ENCODE assay signal across 16 cellular contexts in the genomic region with DNA sequence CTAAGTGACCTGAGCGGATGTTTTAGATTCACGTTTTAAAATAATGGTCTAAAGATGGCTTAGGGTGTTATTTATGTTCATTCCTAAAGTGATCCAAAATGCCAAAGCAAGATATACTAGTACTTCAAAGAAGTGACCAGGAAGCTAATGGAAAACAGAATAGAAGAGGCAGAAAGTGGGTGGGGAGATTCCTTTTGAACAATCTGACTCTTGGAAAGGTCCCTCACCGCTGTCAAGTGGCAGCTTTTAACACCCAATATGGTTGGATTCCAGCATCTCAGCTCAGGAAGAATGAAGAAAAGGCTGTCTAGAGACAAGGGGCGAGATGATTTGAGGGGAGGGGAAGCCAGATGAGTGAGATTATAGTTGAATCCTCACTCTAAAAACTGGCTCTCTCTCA.
DNase-seq lines count a peak whose midpoint lies in the region; ATAC-seq and TF ChIP-seq lines count a peak whose summit lies in the region.
"Had no signal": no experiment of that assay in that cellular context is flagged by ENCODE, and none has a peak within 500 bp of the region (broad histone marks: within the 10 kb centered on the region; RNA-seq: fewer than 3 reads in every experiment).

No MANE protein-coding gene starts in this region.

- H3K27me3 ChIP-seq in IMR-90 (ENCODE audit: control insufficient read depth, insufficient read depth, low read length) (no peaks in the 10 kb centered on the region), mesendoderm (ENCODE audit: insufficient read depth, low read length, poor library complexity) (no peaks in the 10 kb centered on the region), subcutaneous abdominal adipose tissue (ENCODE audit: control insufficient read depth in 5 of 5, insufficient read depth in 4 of 5, low read length in 5 of 5) (no peaks in the 10 kb centered on the region)
- H3K27me3 ChIP-seq: heart left ventricle had no signal

- H3K27ac ChIP-seq in IMR-90 (ENCODE audit: insufficient read depth, low read length) (peak overlapping the region; percentile 30; the same call in 1 of the 2 replicates), mesendoderm (ENCODE audit: low read depth, low read length) (no peak overlapping the region), subcutaneous abdominal adipose tissue (ENCODE audit: low read depth, low read length) (peak overlapping the region; percentile 13)
- H3K27ac ChIP-seq: KMS-11 had no signal

- in situ Hi-C loops in IMR-90 (cut with MboI; ENCODE audit: low sequenced_read_pairs) = no loop called here

- H3K9ac ChIP-seq in IMR-90 (ENCODE audit: low read depth, low read length) = peak overlapping the region; percentile 13; the same call in 1 of the 2 replicates
- H3K9ac ChIP-seq in mesendoderm (ENCODE audit: low read length) = no peak overlapping the region
- H3K9ac ChIP-seq in subcutaneous abdominal adipose tissue (ENCODE audit: low read length in 5 of 5) = no peak overlapping the region
- H3K9ac ChIP-seq: KMS-11 had no signal

- H2BK5ac ChIP-seq in IMR-90 (ENCODE audit: low read depth, low read length, poor library complexity, severe bottlenecking) (peak overlapping the region; percentile 40), mesendoderm (ENCODE audit: low read length) (no peak overlapping the region)

- H3K56ac ChIP-seq in IMR-90 (ENCODE audit: extremely low read depth, insufficient read depth, low read length) (peak overlapping the region; percentile 18; the same call in 1 of the 2 replicates), mesendoderm (ENCODE audit: low read length) (no peak overlapping the region)

- H3K4me2 ChIP-seq in IMR-90 (ENCODE audit: low read depth, low read length) = no peak overlapping the region
- H3K4me2 ChIP-seq in mesendoderm (ENCODE audit: low read length) = no peak overlapping the region
- H3K4me2 ChIP-seq: KMS-11 had no signal

- BruUV-seq in IMR-90 (replicated peaks; lab: Mats Ljungman, UMichigan) = no TSS peak

- H3K4me1 ChIP-seq in IMR-90 (ENCODE audit: control insufficient read depth, insufficient read depth, low read length) = peaks cover 22% of the 10 kb centered on the region
- no peaks in the 10 kb centered on the region for H3K4me1 ChIP-seq in mesendoderm (ENCODE audit: control insufficient read depth, low read depth, low read length)
- H3K4me1 ChIP-seq in subcutaneous abdominal adipose tissue (ENCODE audit: control insufficient read depth in 5 of 5, insufficient read depth in 5 of 5, low read length in 5 of 5) = peaks cover 0 to 13% (median 6%) of the 10 kb centered on the region in 5 donors

- peak overlapping the region; percentile 4; the same call in 2 of the 3 replicates for H2BK15ac ChIP-seq in IMR-90 (ENCODE audit: low read depth, low read length)
- no peak overlapping the region for H2BK15ac ChIP-seq in mesendoderm (replicated peaks; ENCODE audit: low read depth)

- H3K9me1 ChIP-seq in IMR-90 (ENCODE audit: insufficient read depth, low read length) = peaks cover 4% of the 10 kb centered on the region; the same call in 1 of the 2 replicates

- intact Hi-C loops in IMR-90 (cut with micrococcal nuclease) = loop anchor here (1.0 to 5.0 kb wide), 2 partner anchors 43 to 90 kb away; a partner anchor contains a TSS

- H4K8ac ChIP-seq in IMR-90 (ENCODE audit: low read depth in 2 of 2, low read length in 2 of 2) (peak overlapping the region in 1 of 2 experiments; percentile 67; a peak in 1 of 4 replicates), mesendoderm (ENCODE audit: low read depth, low read length) (no peak overlapping the region)

- no peak for TF ChIP-seq RAD21 in IMR-90 (IDR thresholded peaks at IDR 0.05; ENCODE audit: low read length)

- H3K23ac ChIP-seq in IMR-90 (ENCODE audit: low read depth, low read length) (peak overlapping the region; percentile 88), mesendoderm (ENCODE audit: low read length) (no peak overlapping the region)

- no peaks in the 10 kb centered on the region for H4K20me1 ChIP-seq in IMR-90 (ENCODE audit: insufficient read depth, low read length)

- no peak overlapping the region for H3K4me3 ChIP-seq in IMR-90 (ENCODE audit: insufficient read depth, low read depth, low read length)
- H3K4me3 ChIP-seq in choroid plexus epithelial cell (ENCODE audit: low read depth, low read length) = no peak overlapping the region
- H3K4me3 ChIP-seq in mesendoderm (ENCODE audit: low read length) = no peak overlapping the region
- H3K4me3 ChIP-seq in subcutaneous abdominal adipose tissue (ENCODE audit: low read depth in 1 of 5, low read length in 5 of 5) = no peak overlapping the region
- H3K4me3 ChIP-seq: heart left ventricle had no signal

- H2AK9ac ChIP-seq in IMR-90 (replicated peaks; ENCODE audit: low read depth, low read length, poor library complexity) = no peak overlapping the region

- H3K79me1 ChIP-seq in IMR-90 (ENCODE audit: low read depth in 1 of 2, low read length in 2 of 2) = 0 out of 4 replicates have a peak, but pooled peaks cover 0 to 5% of the 10 kb centered on the region in 2 experiments
- no peaks in the 10 kb centered on the region for H3K79me1 ChIP-seq in mesendoderm (ENCODE audit: low read length)

- H3K18ac ChIP-seq in IMR-90 (ENCODE audit: low read depth, low read length) = peak overlapping the region; percentile 86
- peak overlapping the region; percentile 31 for H3K18ac ChIP-seq in mesendoderm (ENCODE audit: low read length)

- H2BK120ac ChIP-seq in IMR-90 (ENCODE audit: low read depth, low read length) = peak overlapping the region; percentile 71
- H2BK120ac ChIP-seq in mesendoderm (ENCODE audit: low read depth, low read length) = no peak overlapping the region

- peaks cover 4% of the 10 kb centered on the region; the same call in 1 of the 2 replicates for H3K36me3 ChIP-seq in IMR-90 (ENCODE audit: control insufficient read depth, insufficient read depth, low read length)
- no peaks in the 10 kb centered on the region for H3K36me3 ChIP-seq in mesendoderm (ENCODE audit: control insufficient read depth, insufficient read depth, low read length)
- H3K36me3 ChIP-seq in subcutaneous abdominal adipose tissue (ENCODE audit: control insufficient read depth in 5 of 5, insufficient read depth in 5 of 5, low read length in 5 of 5) = peaks cover 0 to 15% (median 5%) of the 10 kb centered on the region in 5 donors

- dilution Hi-C loops in IMR-90 (cut with HindIII; ENCODE audit: low sequenced_read_pairs, unreplicated experiment) = no loop called here

- no peak overlapping the region for H2AFZ ChIP-seq in IMR-90 (replicated peaks; ENCODE audit: low read length, poor library complexity)

- peak overlapping the region; percentile 64; the same call in 1 of the 2 replicates for H3K14ac ChIP-seq in IMR-90 (replicated peaks; ENCODE audit: low read depth, low read length)

- peak overlapping the region; percentile 47 for H2BK20ac ChIP-seq in IMR-90 (ENCODE audit: low read depth, low read length)

- no peak for TF ChIP-seq POLR2A in IMR-90 (IDR thresholded peaks at IDR 0.05; ENCODE audit: low read depth, low read length)

- no peak for DNase-seq in IMR-90
- peak; percentile 23 for DNase-seq in choroid plexus epithelial cell (ENCODE audit: low read depth)
- DNase-seq in mesendoderm = peak; percentile 34
- DNase-seq in NCI-H526 (lab: John Stamatoyannopoulos, UW) = no peak
- DNase-seq in DMS153 treated with DMSO at 0.1 percent for 48 hours (lab: John Stamatoyannopoulos, UW; ENCODE audit: unreplicated experiment) = no peak
- DNase-seq: activated CD4-positive, alpha-beta T cell treated with anti-CD3 and anti-CD28 coated beads for 48 hours; activated T-cell treated with anti-CD3 and anti-CD28 coated beads, Interleukin-2, amount 50 U/mL, for 1 hour; CD4-positive, alpha-beta T cell; heart left ventricle; NCI-H1417 treated with DMSO at 0.1 percent for 48 hours; nucleus accumbens; T-helper 17 cell had no signal

- H3K9me3 ChIP-seq in IMR-90 (ENCODE audit: control insufficient read depth, insufficient read depth, low read length) (no peaks in the 10 kb centered on the region), subcutaneous abdominal adipose tissue (ENCODE audit: control insufficient read depth in 5 of 5, low read length in 5 of 5) (no peaks in the 10 kb centered on the region)
- H3K9me3 ChIP-seq: heart left ventricle had no signal

- no peaks in the 10 kb centered on the region for H3K79me2 ChIP-seq in mesendoderm (ENCODE audit: control insufficient read depth, insufficient read depth, low read length)

- H4K5ac ChIP-seq in IMR-90 (ENCODE audit: low read depth, low read length) = peak overlapping the region; percentile 65
- H4K5ac ChIP-seq in mesendoderm (ENCODE audit: low read length) = no peak overlapping the region

- WGBS in IMR-90 (ENCODE audit: extremely low coverage in 2 of 2, insufficient read length in 1 of 2), 2 experiments = no CpG with 5 or more reads among the region's 4 CpGs
- WGBS in mesendoderm (ENCODE audit: extremely low coverage, insufficient coverage, low lambda C conversion rate) = no CpG with 5 or more reads among the region's 4 CpGs

- ATAC-seq in IMR-90 (ENCODE audit: low read depth) (no peak), HG03045 (IDR thresholded peaks at IDR 0.05; ENCODE audit: unreplicated experiment) (no peak), SK-N-SH treated with all-trans-retinoic acid at 6 μM for 48 hours (no peak)
- ATAC-seq: T-helper 17 cell had no signal

- no peak for TF ChIP-seq CTCF in IMR-90 (conservative IDR thresholded peaks at IDR 0.05; ENCODE audit: low read depth, low read length)
- TF ChIP-seq CTCF in choroid plexus epithelial cell (conservative IDR thresholded peaks at IDR 0.05; ENCODE audit: low read depth, low read length) = no peak

- POLR2A ChIA-PET in IMR-90 (lab: Charles Lee; ENCODE audit: unreplicated experiment) = no interaction called here

- H2AK5ac ChIP-seq in IMR-90 (ENCODE audit: low read depth, low read length) (peak overlapping the region; percentile 72; the same call in 1 of the 2 replicates), mesendoderm (ENCODE audit: low read length) (no peak overlapping the region)

- CTCF ChIA-PET in IMR-90 (lab: Yijun Ruan, JAX) = interaction anchor here (1.0 to 1.4 kb wide), 2 partner anchors 9 to 89 kb away, joined by 3 to 4 read pairs; no protein-coding TSS in a partner anchor

- peak overlapping the region; percentile 82 for H4K91ac ChIP-seq in IMR-90 (ENCODE audit: insufficient read depth, low read depth, low read length)

- peak overlapping the region; percentile 69 for H3K4ac ChIP-seq in IMR-90 (ENCODE audit: low read depth, low read length)
- no peak overlapping the region for H3K4ac ChIP-seq in mesendoderm (ENCODE audit: low read depth, low read length)

TF ChIP-seq in IMR-90, 13 proteins besides CTCF, POLR2A, EP300 and RAD21 (continues in another document):
- TF ChIP-seq MXI1 (IDR thresholded peaks at IDR 0.05; ENCODE audit: borderline replicate concordance, low read depth, low read length) (no peak), RFX5 (IDR thresholded peaks at IDR 0.05; ENCODE audit: low read depth, low read length) (no peak), BHLHE40 (IDR thresholded peaks at IDR 0.05; ENCODE audit: low read depth, low read length) (no peak), FOS (IDR thresholded peaks at IDR 0.05; ENCODE audit: low read depth, low read length) (no peak)

Comparison
In these comparisons a context has a peak if more than half of its experiments do, and no peak if none do; other contexts are left out.
1. DNase-seq: peak in choroid plexus epithelial cell (single experiment) and mesendoderm (single experiment); none in IMR-90 (single experiment), NCI-H526 (0 of 2) and DMS153 treated with DMSO at 0.1 percent for 48 hours (single experiment).